ENCODE assay signal across 1 cellular context in the genomic region with DNA sequence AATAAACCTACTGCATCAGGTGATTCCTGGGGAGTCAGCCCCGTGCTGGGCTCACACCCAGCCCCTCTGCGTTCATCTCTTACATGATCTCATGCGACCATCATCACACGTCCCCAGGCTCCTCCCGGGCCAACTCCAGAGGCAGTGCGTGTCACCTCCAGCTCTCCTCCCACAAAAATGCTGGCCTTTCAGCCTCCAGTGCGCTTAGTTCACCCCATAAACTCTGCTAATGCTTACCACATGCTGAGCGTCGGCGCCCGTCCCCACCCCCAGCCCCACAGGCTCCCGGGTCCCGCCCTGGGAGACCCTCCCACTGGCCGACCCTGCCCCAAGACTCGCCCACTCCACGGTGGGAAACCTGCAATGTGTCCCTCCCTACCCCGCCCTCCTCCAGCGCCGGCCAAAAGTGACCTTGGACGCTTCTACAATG.
TF ChIP-seq lines count a peak whose summit lies in the region.

No MANE protein-coding gene starts in this region.

TF ChIP-seq in WTC11, 78 proteins besides CTCF, POLR2A, EP300 and RAD21 (continued from another document):
- TF ChIP-seq, protein P1, sequence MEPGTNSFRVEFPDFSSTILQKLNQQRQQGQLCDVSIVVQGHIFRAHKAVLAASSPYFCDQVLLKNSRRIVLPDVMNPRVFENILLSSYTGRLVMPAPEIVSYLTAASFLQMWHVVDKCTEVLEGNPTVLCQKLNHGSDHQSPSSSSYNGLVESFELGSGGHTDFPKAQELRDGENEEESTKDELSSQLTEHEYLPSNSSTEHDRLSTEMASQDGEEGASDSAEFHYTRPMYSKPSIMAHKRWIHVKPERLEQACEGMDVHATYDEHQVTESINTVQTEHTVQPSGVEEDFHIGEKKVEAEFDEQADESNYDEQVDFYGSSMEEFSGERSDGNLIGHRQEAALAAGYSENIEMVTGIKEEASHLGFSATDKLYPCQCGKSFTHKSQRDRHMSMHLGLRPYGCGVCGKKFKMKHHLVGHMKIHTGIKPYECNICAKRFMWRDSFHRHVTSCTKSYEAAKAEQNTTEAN (CRISPR knock-in tag; IDR thresholded peaks at IDR 0.05), result no peak
